8 cellular contexts compared by ENCODE assay signal in the genomic region with DNA sequence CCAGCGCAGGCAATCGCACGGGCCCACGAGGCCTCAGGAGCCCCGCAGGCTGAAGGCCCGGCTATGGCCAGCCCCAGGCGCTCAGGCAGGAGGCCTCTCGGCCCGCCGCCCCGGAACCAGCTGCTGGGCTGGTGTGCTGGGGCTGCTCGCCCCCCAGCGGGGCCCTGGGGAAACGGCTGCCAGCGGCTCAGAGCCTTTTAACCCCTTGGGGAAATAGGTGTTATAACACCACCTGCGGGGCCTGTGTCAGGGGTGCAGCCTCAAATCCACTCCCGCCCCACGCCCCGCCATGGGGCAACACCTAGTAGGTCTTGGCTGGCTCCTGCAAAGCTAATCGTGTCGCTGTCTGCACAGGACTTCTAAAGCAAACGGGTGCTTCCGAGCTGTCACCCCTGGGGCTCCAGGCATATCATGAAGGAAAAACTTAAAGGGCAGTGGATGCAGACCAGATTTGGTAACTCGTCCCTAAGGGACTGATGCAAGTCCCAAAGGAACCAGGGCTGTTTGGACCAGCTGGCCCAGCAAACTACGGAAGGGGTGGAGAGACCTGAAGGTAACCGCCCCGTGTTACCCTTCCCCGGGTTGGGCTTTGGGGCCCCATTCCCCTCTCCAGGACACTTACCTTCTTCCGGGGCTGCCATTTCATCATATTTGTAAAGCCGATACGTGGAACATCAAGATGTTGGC.
DNase-seq lines count a peak whose midpoint lies in the region; ATAC-seq and TF ChIP-seq lines count a peak whose summit lies in the region.

No MANE protein-coding gene starts in this region.

- no peak for TF ChIP-seq POLR2A in right lobe of liver (IDR thresholded peaks at IDR 0.05)

- H3K36me3 Mint-ChIP-seq in activated CD8-positive, alpha-beta T cell treated with anti-CD3 and anti-CD28 coated beads, Interleukin-2, amount 10 ng/mL, durations not matched to agents 7 days and 5 days (ENCODE audit: low read depth) = no peaks in the 10 kb centered on the region

- no peaks in the 10 kb centered on the region for H3K9me3 Mint-ChIP-seq in activated CD8-positive, alpha-beta T cell treated with anti-CD3 and anti-CD28 coated beads, Interleukin-2, amount 10 ng/mL, durations not matched to agents 7 days and 5 days (ENCODE audit: insufficient read depth)

- peaks cover 29% of the 10 kb centered on the region for H3K27me3 Mint-ChIP-seq in activated CD8-positive, alpha-beta T cell treated with anti-CD3 and anti-CD28 coated beads, Interleukin-2, amount 10 ng/mL, durations not matched to agents 7 days and 5 days (ENCODE audit: low read depth)

- no peaks in the 10 kb centered on the region for H3K36me3 ChIP-seq in MM.1S (replicated peaks; ENCODE audit: insufficient read depth, low read length)
- H3K36me3 ChIP-seq in ectodermal cell (ENCODE audit: control insufficient read depth, insufficient read depth, low read length) = no peaks in the 10 kb centered on the region
- no peaks in the 10 kb centered on the region for H3K36me3 ChIP-seq in right lobe of liver

- H3F3A ChIP-seq in MM.1S (ENCODE audit: insufficient read depth, low read length) = no peaks in the 10 kb centered on the region

- TF ChIP-seq CTCF in MM.1S (IDR thresholded peaks at IDR 0.05; ENCODE audit: low read length) (peak; percentile 56), right lobe of liver (IDR thresholded peaks at IDR 0.05) (peak; percentile 70 to 84 (median 78))

- DNase-seq in GM04504 (ENCODE audit: low read depth) = peak; percentile 57
- DNase-seq in MM.1S = peak; percentile 50
- DNase-seq in activated CD8-positive, alpha-beta T cell treated with anti-CD3 and anti-CD28 coated beads, Interleukin-2, amount 10 ng/mL, durations not matched to agents 7 days and 5 days = peak; percentile 83
- DNase-seq in right lobe of liver = peak; percentile 82 to 88 (median 86)
- DNase-seq in stimulated activated CD4-positive, alpha-beta T cell treated with anti-CD3 and anti-CD28 coated beads, Interleukin-2, amount 100 ng/mL, for 4 hours (ENCODE audit: low read depth) = peak; percentile 46
- DNase-seq in DMS79 treated with DMSO at 0.1 percent for 48 hours (lab: John Stamatoyannopoulos, UW) = no peak
- DNase-seq in NCI-H187 (lab: John Stamatoyannopoulos, UW) = no peak

- H3K4me1 ChIP-seq in MM.1S (ENCODE audit: low read length) (no peaks in the 10 kb centered on the region), ectodermal cell (ENCODE audit: control insufficient read depth, insufficient read depth, low read length) (no peaks in the 10 kb centered on the region), right lobe of liver (peaks cover 0 to 20% (median 7%) of the 10 kb centered on the region in 4 donors)

- no peak overlapping the region for H3K27ac ChIP-seq in MM.1S (ENCODE audit: low read length)
- peak overlapping the region; percentile 11 for H3K27ac ChIP-seq in ectodermal cell (ENCODE audit: insufficient read depth, low read depth, low read length, poor library complexity, severe bottlenecking)
- H3K27ac ChIP-seq in right lobe of liver = peak overlapping the region; percentile 25 to 83 (median 61)

- H3K4me3 Mint-ChIP-seq in activated CD8-positive, alpha-beta T cell treated with anti-CD3 and anti-CD28 coated beads, Interleukin-2, amount 10 ng/mL, durations not matched to agents 7 days and 5 days = peak overlapping the region; percentile 68

- CTCF ChIA-PET in activated CD8-positive, alpha-beta T cell treated with anti-CD3 and anti-CD28 coated beads, Interleukin-2, amount 10 ng/mL, durations not matched to agents 7 days and 5 days (lab: Charles Lee) = interaction anchor here (0.7 to 4.3 kb wide), 15 partner anchors 19 to 561 kb away, joined by 3 to 26 read pairs (median 4); no protein-coding TSS in a partner anchor

- no peaks in the 10 kb centered on the region for H4K20me1 ChIP-seq in MM.1S (ENCODE audit: insufficient read depth, low read length)

- no peak overlapping the region for H3K9ac ChIP-seq in MM.1S (ENCODE audit: low read length)

- ATAC-seq in activated CD8-positive, alpha-beta T cell treated with anti-CD3 and anti-CD28 coated beads, Interleukin-2, amount 10 ng/mL, durations not matched to agents 7 days and 5 days = peak; percentile 96
- ATAC-seq in right lobe of liver = peak; percentile 90 to 94 (median 92)

- H3K79me2 ChIP-seq in MM.1S (ENCODE audit: low read length) = no peaks in the 10 kb centered on the region

- H3K4me1 Mint-ChIP-seq in activated CD8-positive, alpha-beta T cell treated with anti-CD3 and anti-CD28 coated beads, Interleukin-2, amount 10 ng/mL, durations not matched to agents 7 days and 5 days (ENCODE audit: low read depth) = peaks cover 18% of the 10 kb centered on the region

- H2AFZ ChIP-seq in MM.1S (ENCODE audit: low read length) = peak overlapping the region; percentile 44

- no peaks in the 10 kb centered on the region for H3K27me3 ChIP-seq in MM.1S (replicated peaks; ENCODE audit: insufficient read depth, low read length)
- no peaks in the 10 kb centered on the region for H3K27me3 ChIP-seq in ectodermal cell (ENCODE audit: control insufficient read depth, insufficient read depth, low read length, poor library complexity, severe bottlenecking)
- H3K27me3 ChIP-seq in right lobe of liver = no peaks in the 10 kb centered on the region

- peak overlapping the region; percentile 35; the same call in 1 of the 2 replicates for H3K4me2 ChIP-seq in MM.1S (ENCODE audit: low read depth, low read length)

- H3K4me3 ChIP-seq in MM.1S (ENCODE audit: low read length) = no peak overlapping the region; the same call in 1 of the 2 replicates
- peak overlapping the region; percentile 47 for H3K4me3 ChIP-seq in ectodermal cell (ENCODE audit: insufficient read depth, low read depth, low read length)
- peak overlapping the region; percentile 51 to 62 (median 53) for H3K4me3 ChIP-seq in right lobe of liver

- H3K9me3 ChIP-seq in MM.1S (replicated peaks; ENCODE audit: insufficient read depth, low read length) = no peaks in the 10 kb centered on the region
- H3K9me3 ChIP-seq in ectodermal cell (ENCODE audit: control insufficient read depth, low read length) = no peaks in the 10 kb centered on the region
- no peaks in the 10 kb centered on the region for H3K9me3 ChIP-seq in right lobe of liver

- POLR2A ChIA-PET in activated CD8-positive, alpha-beta T cell treated with anti-CD3 and anti-CD28 coated beads, Interleukin-2, amount 10 ng/mL, durations not matched to agents 7 days and 5 days (lab: Charles Lee) = interaction anchor here (0.5 to 0.8 kb wide), 2 partner anchors 387 to 424 kb away, joined by 3 to 4 read pairs; no protein-coding TSS in a partner anchor

- intact Hi-C loops in right lobe of liver (cut with DNase I) = no loop called here

- WGBS in ectodermal cell, 2 experiments = 1% methylated on average over 31 of the region's 31 CpGs
- WGBS in right lobe of liver (ENCODE audit: insufficient coverage, low coverage, low lambda C conversion rate, missing lambda C conversion rate) = 3% methylated on average over 14 of the region's 31 CpGs

- H3K27ac Mint-ChIP-seq in activated CD8-positive, alpha-beta T cell treated with anti-CD3 and anti-CD28 coated beads, Interleukin-2, amount 10 ng/mL, durations not matched to agents 7 days and 5 days = no peak overlapping the region

- H3K9me2 ChIP-seq in MM.1S (replicated peaks; ENCODE audit: insufficient read depth, low read length) = no peaks in the 10 kb centered on the region

Comparison
In these comparisons a context has a peak if more than half of its experiments do, and no peak if none do; other contexts are left out.
1. DNase-seq: peak in GM04504 (single experiment), MM.1S (single experiment), activated CD8-positive, alpha-beta T cell treated with anti-CD3 and anti-CD28 coated beads, Interleukin-2, amount 10 ng/mL, durations not matched to agents 7 days and 5 days (single experiment), right lobe of liver (3 of 3) and stimulated activated CD4-positive, alpha-beta T cell treated with anti-CD3 and anti-CD28 coated beads, Interleukin-2, amount 100 ng/mL, for 4 hours (single experiment); none in DMS79 treated with DMSO at 0.1 percent for 48 hours (single experiment) and NCI-H187 (0 of 2).